In genomic region chr7:12635830-12636229, GRCh38 we compare ENCODE assay signal across 1 cellular context.
TF ChIP-seq lines count a peak whose summit lies in the region.

No MANE protein-coding gene starts in this region.

TF ChIP-seq in H1, 55 proteins besides CTCF, POLR2A, EP300 and RAD21 (continued from another document):
- TF ChIP-seq, protein P1, sequence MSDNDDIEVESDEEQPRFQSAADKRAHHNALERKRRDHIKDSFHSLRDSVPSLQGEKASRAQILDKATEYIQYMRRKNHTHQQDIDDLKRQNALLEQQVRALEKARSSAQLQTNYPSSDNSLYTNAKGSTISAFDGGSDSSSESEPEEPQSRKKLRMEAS (IDR thresholded peaks at IDR 0.05), result no peak
- TF ChIP-seq CTBP2 (IDR thresholded peaks at IDR 0.05; ENCODE audit: borderline replicate concordance, insufficient read depth, insufficient read length, low read length) (no peak), TAF1 (IDR thresholded peaks at IDR 0.05; ENCODE audit: low read depth, low read length) (no peak), MAFK (IDR thresholded peaks at IDR 0.05; ENCODE audit: low read depth, low read length) (no peak), TCF12 (IDR thresholded peaks at IDR 0.05; ENCODE audit: low read depth, low read length) (no peak), CBX8 (IDR thresholded peaks at IDR 0.05; ENCODE audit: borderline replicate concordance, low read depth, low read length) (no peak), POLR2AphosphoS5 (IDR thresholded peaks at IDR 0.05; ENCODE audit: low read depth, low read length) (no peak)
- TF ChIP-seq, protein P2, sequence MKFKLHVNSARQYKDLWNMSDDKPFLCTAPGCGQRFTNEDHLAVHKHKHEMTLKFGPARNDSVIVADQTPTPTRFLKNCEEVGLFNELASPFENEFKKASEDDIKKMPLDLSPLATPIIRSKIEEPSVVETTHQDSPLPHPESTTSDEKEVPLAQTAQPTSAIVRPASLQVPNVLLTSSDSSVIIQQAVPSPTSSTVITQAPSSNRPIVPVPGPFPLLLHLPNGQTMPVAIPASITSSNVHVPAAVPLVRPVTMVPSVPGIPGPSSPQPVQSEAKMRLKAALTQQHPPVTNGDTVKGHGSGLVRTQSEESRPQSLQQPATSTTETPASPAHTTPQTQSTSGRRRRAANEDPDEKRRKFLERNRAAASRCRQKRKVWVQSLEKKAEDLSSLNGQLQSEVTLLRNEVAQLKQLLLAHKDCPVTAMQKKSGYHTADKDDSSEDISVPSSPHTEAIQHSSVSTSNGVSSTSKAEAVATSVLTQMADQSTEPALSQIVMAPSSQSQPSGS (IDR thresholded peaks at IDR 0.05; ENCODE audit: low read length), result no peak
